26 cellular contexts compared by ENCODE assay signal in the genomic region with DNA sequence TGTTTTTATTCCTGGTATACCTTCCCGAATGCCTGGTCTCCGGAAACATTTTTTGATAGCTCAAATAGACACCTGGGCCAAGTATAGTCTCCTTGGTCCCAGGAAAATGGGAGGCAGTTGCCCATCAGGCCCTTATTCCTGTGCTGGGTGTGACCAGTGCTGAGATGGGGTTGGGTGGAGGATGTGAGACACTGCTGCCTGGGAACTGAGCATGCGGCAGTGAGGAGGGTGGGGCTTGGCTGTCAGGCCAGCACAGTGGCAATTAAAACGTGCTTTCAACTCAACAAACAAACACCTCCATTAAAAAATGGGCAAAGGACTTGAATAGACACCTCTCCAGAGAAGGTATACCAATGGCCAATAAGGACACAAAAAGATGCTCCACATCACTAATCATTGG.
"Had no signal": no experiment of that assay in that cellular context is flagged by ENCODE, and none has a peak within 500 bp of the region (broad histone marks: within the 10 kb centered on the region; RNA-seq: fewer than 3 reads in every experiment).

No MANE protein-coding gene starts in this region.

- H3K4me3 Mint-ChIP-seq: dendritic cell treated with granulocyte-macrophage colony-stimulating factor and Interleukin-4, amounts not matched to agents 40 ng/mL and 50 ng/mL, for 4 days; endodermal cell; natural killer cell; neural crest cell; stimulated activated naive CD8-positive, alpha-beta T cell treated with anti-CD3 and anti-CD28 coated beads, Interleukin-15, amount 100 ng/mL, for 72 hours had no signal

- H3K4me3 ChIP-seq: gastrocnemius medialis, lower lobe of right lung, right lobe of liver, smooth muscle cell, suprapubic skin had no signal

- ATAC-seq: esophagus mucosa; gastrocnemius medialis; left cardiac atrium; left ventricle myocardium superior; lower lobe of right lung; natural killer cell; right lobe of liver; stimulated activated naive CD8-positive, alpha-beta T cell treated with anti-CD3 and anti-CD28 coated beads, Interleukin-15, amount 100 ng/mL, for 72 hours had no signal

- H3K9me3 Mint-ChIP-seq: dendritic cell treated with granulocyte-macrophage colony-stimulating factor and Interleukin-4, amounts not matched to agents 40 ng/mL and 50 ng/mL, for 4 days; endodermal cell; natural killer cell; neural crest cell; stimulated activated naive CD8-positive, alpha-beta T cell treated with anti-CD3 and anti-CD28 coated beads, Interleukin-15, amount 100 ng/mL, for 72 hours had no signal

- H3K36me3 Mint-ChIP-seq: natural killer cell had no signal

- DNase-seq: cerebellar nuclear complex; effector CD8-positive, alpha-beta T cell; endodermal cell; foreskin fibroblast; gastrocnemius medialis; head of caudate nucleus; left cardiac atrium; left ventricle myocardium superior; lower lobe of right lung; natural killer cell; right lobe of liver; stimulated activated CD4-positive, alpha-beta T cell treated with anti-CD3 and anti-CD28 coated beads, Interleukin-12 subunit alpha, Interleukin-12 subunit beta, amount 100 ng/mL, for 4 hours; stimulated activated CD4-positive, alpha-beta T cell treated with anti-CD3 and anti-CD28 coated beads, Interleukin-1b, Interleukin-23, amount 100 ng/mL, for 48 hours; stimulated activated CD4-positive, alpha-beta T cell treated with anti-CD3 and anti-CD28 coated beads, Interleukin-4, amount 100 ng/mL, for 1 hour; stimulated activated CD8-positive, alpha-beta memory T cell treated with anti-CD3 and anti-CD28 coated beads, Interleukin-4, amount 100 ng/mL, for 48 hours; stimulated activated naive CD4-positive, alpha-beta T cell; stimulated activated naive CD8-positive, alpha-beta T cell treated with anti-CD3 and anti-CD28 coated beads, Interleukin-15, amount 100 ng/mL, for 72 hours; trophoblast cell had no signal

- H3K27ac Mint-ChIP-seq: dendritic cell treated with granulocyte-macrophage colony-stimulating factor and Interleukin-4, amounts not matched to agents 40 ng/mL and 50 ng/mL, for 4 days; endodermal cell; natural killer cell; progenitor cell of endocrine pancreas; stimulated activated naive CD8-positive, alpha-beta T cell treated with anti-CD3 and anti-CD28 coated beads, Interleukin-15, amount 100 ng/mL, for 72 hours had no signal

- H3K4me1 Mint-ChIP-seq: natural killer cell; stimulated activated naive CD8-positive, alpha-beta T cell treated with anti-CD3 and anti-CD28 coated beads, Interleukin-15, amount 100 ng/mL, for 72 hours had no signal

- H3K27ac ChIP-seq: epithelial cell of prostate, gastrocnemius medialis, lower lobe of right lung, parathyroid adenoma, right lobe of liver, suprapubic skin had no signal
